Comparison of ENCODE assay signal across 10 cellular contexts in the genomic region with DNA sequence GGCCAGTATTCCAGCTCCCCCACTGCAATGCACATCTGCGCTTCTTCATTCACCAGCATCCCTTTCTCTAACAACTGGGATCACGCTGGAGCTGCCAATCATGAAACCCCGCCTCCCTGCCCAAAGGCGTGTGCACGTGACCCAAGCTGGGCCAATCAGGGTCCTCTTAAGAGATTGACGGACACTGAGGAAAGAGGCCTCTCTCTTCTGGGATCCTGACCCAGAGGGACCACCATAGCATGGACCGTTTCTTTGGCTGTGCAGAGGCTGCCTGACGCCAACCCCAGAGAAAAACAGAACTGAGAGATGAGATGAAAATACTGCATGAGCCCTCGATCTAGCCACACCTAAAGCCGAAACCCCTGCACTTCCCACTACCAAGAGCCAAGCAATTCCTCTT. TPM values are rescaled to one million over a fixed set of nuclear protein-coding genes. Genes with fewer than 3 reads are reported as not detected.
DNase-seq lines count a peak whose midpoint lies in the region; ATAC-seq lines count a peak whose summit lies in the region.
"Had no signal": no experiment of that assay in that cellular context is flagged by ENCODE, and none has a peak within 500 bp of the region (broad histone marks: within the 10 kb centered on the region; RNA-seq: fewer than 3 reads in every experiment).

No MANE protein-coding gene starts in this region.

- no peak overlapping the region for H3K4me3 ChIP-seq in trophoblast cell (ENCODE audit: low read depth, low read length)

- no peak overlapping the region for H3K14ac ChIP-seq in trophoblast cell (ENCODE audit: low read length)

- ATAC-seq in Right ventricle myocardium superior (ENCODE audit: poor library complexity) (peak; percentile 39), HG03139 (IDR thresholded peaks at IDR 0.05; ENCODE audit: unreplicated experiment) (peak; percentile 57)

- no peak overlapping the region for H3K27ac ChIP-seq in trophoblast cell (ENCODE audit: low read depth, low read length)
- H3K27ac ChIP-seq: VCaP had no signal

- H2BK12ac ChIP-seq in trophoblast cell (ENCODE audit: low read length) = no peak overlapping the region

- H3K79me1 ChIP-seq in trophoblast cell (ENCODE audit: low read length) = no peaks in the 10 kb centered on the region

- no peak overlapping the region for H2BK5ac ChIP-seq in trophoblast cell (ENCODE audit: low read depth, low read length, poor library complexity)

- H3K36me3 ChIP-seq in trophoblast cell (ENCODE audit: control insufficient read depth in 1 of 2, insufficient read depth in 2 of 2, low read length in 2 of 2) = peaks cover 29 to 35% of the 10 kb centered on the region in 2 experiments

- H3K18ac ChIP-seq in trophoblast cell (ENCODE audit: low read length) = no peak overlapping the region

- H3K23ac ChIP-seq in trophoblast cell (ENCODE audit: low read length) = no peak overlapping the region

- H4K8ac ChIP-seq in trophoblast cell (ENCODE audit: low read depth, low read length) = no peak overlapping the region

- H3K9ac ChIP-seq in trophoblast cell (ENCODE audit: low read length) = no peak overlapping the region

- no peaks in the 10 kb centered on the region for H3K4me1 ChIP-seq in trophoblast cell (ENCODE audit: control insufficient read depth in 1 of 2, insufficient read depth in 2 of 2, low read length in 2 of 2)

- H4K91ac ChIP-seq in trophoblast cell (ENCODE audit: low read depth, low read length) = no peak overlapping the region

- no peak overlapping the region for H2BK120ac ChIP-seq in trophoblast cell (ENCODE audit: insufficient read depth, low read length, poor library complexity)

- intact Hi-C loops in Right ventricle myocardium superior (cut with DNase I) (no loop called here), cardiac septum (cut with DNase I) (no loop called here)

- no peaks in the 10 kb centered on the region for H3K79me2 ChIP-seq in trophoblast cell (ENCODE audit: control insufficient read depth, insufficient read depth, low read length, poor library complexity)

- no peaks in the 10 kb centered on the region for H3K9me3 ChIP-seq in trophoblast cell (ENCODE audit: insufficient read depth, low read depth, low read length)
- H3K9me3 ChIP-seq: Caco-2 had no signal

- H2AK5ac ChIP-seq in trophoblast cell (ENCODE audit: low read length) = no peak overlapping the region

- WGBS in trophoblast cell (ENCODE audit: extremely low coverage, insufficient coverage, insufficient read length) = no CpG with 5 or more reads among the region's 10 CpGs

- H4K12ac ChIP-seq in trophoblast cell (ENCODE audit: low read depth, low read length) = no peak overlapping the region

- H2AFZ ChIP-seq in trophoblast cell (ENCODE audit: insufficient read depth, low read length, poor library complexity) = no peak overlapping the region

- H3K4ac ChIP-seq in trophoblast cell (ENCODE audit: low read depth, low read length) = no peak overlapping the region

- DNase-seq in Right ventricle myocardium superior (no peak), cardiac septum (ENCODE audit: low spot score) (no peak), amniotic epithelial cell (ENCODE audit: low read depth) (peak; percentile 36), trophoblast cell (peak; percentile 52 to 69), NCI-H1092 treated with DMSO at 0.1 percent for 48 hours (lab: John Stamatoyannopoulos, UW) (no peak), NCI-H187 treated with DMSO at 0.1 percent for 48 hours (lab: John Stamatoyannopoulos, UW) (no peak)
- DNase-seq in stimulated activated CD4-positive, alpha-beta T cell treated with anti-CD3 and anti-CD28 coated beads, Interleukin-12 subunit alpha, Interleukin-12 subunit beta, amount 100 ng/mL, for 4 hours = no peak

- no peaks in the 10 kb centered on the region for H3K27me3 ChIP-seq in trophoblast cell (ENCODE audit: insufficient read depth, low read length)

- no peak overlapping the region for H3K4me2 ChIP-seq in trophoblast cell (ENCODE audit: low read length)

RNA-seq across cellular contexts. Expression of a gene that starts 32.0 kb away (rescaled TPM):
- 14.4 TPM for total RNA-seq in Right ventricle myocardium superior
- 11.0 TPM for total RNA-seq in cardiac septum
- polyA plus RNA-seq in trophoblast cell (2013) = 194 and 199 TPM in 2 replicates

Comparison
In these comparisons a context has a peak if more than half of its experiments do, and no peak if none do; other contexts are left out.
1. DNase-seq: peak in amniotic epithelial cell (single experiment) and trophoblast cell (2 of 2); none in Right ventricle myocardium superior (single experiment), cardiac septum (single experiment), stimulated activated CD4-positive, alpha-beta T cell treated with anti-CD3 and anti-CD28 coated beads, Interleukin-12 subunit alpha, Interleukin-12 subunit beta, amount 100 ng/mL, for 4 hours (single experiment), NCI-H1092 treated with DMSO at 0.1 percent for 48 hours (single experiment) and NCI-H187 treated with DMSO at 0.1 percent for 48 hours (single experiment).